ENCODE assay signal across 9 cellular contexts in the genomic region with DNA sequence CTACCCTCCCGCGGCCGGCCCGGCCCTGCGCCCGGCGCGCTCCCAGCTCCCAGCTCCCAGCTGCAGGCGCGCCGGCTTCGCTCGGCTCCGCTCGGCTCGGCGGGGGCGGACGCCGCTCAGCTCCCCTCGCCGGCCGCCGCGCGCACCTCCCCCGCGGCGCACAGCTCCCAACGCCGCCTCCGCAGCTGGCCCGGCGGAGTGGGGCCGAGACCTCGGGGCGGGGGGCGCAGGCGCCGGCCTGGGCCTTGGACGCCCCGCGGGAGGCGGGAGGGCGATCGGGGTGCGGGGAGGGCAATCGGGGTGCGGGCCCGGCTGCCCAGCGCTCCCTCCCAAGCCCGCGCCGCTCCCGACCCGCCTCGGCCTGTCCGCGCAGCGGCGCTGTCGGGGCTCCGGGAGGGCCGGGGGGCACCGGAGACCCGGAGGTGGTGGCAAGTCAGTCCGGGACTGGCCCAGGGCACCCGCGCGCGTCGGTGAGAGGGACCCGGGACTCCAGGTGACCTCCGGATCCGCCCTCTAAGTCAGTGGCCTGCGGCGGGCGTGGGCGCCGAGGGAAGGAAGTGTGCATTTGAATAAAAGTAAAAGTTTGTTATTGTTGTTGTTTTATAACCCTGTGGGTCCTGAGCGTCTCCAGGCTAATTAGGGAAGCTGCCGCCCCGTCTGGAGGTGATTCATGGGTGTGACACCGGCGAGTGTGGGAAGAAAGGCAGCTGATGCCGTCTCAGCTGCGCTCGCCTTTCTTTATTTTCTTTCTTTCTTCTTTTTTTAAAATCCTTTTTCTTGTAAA. TPM values are rescaled to one million over a fixed set of nuclear protein-coding genes. Genes with fewer than 3 reads are reported as not detected.
A peak's percentile ranks its signal among the peaks of the same experiment; 100 is the strongest.
DNase-seq lines count a peak whose midpoint lies in the region; ATAC-seq, FAIRE-seq and TF ChIP-seq lines count a peak whose summit lies in the region.
"Had no signal": no experiment of that assay in that cellular context is flagged by ENCODE, and none has a peak within 500 bp of the region (broad histone marks: within the 10 kb centered on the region; RNA-seq: fewer than 3 reads in every experiment).

Gene CRACDL (minus strand): TSS at position 93 of the 784 bp plus-strand sequence. CDS start 89,425 bp downstream, outside the sequence.

- no peak within 1 kb of the TSS for H4K5ac ChIP-seq in H1 (ENCODE audit: insufficient read length, low read depth, low read length)

- no peak within 1 kb of the TSS for H4K91ac ChIP-seq in H1 (replicated peaks; ENCODE audit: insufficient read length, low read length)

- H3K27me3 ChIP-seq in H1 (replicated peaks in 1 of 4; ENCODE audit: control insufficient read depth in 3 of 4, extremely low read depth in 1 of 4, insufficient read depth in 3 of 4, low read length in 3 of 4) (peaks cover 27 to 59% (median 49%) of the 10 kb centered on the region in 4 experiments), muscle layer of duodenum (ENCODE audit: low read depth, low read length) (peaks cover 21% of the 10 kb centered on the region), tibial artery (peaks cover 0 to 38% of the 10 kb centered on the region in 2 donors), SJCRH30 (no peaks in the 10 kb centered on the region)

- 4% methylated on average over 30 of the region's 88 CpGs; no CpG with 5 or more reads in 1 of the 2 experiments for WGBS in H1 (ENCODE audit: extremely low coverage in 1 of 2, insufficient coverage in 1 of 2, insufficient read length in 1 of 2, insufficient replicate concordance in 2 of 2, low coverage in 1 of 2, low lambda C conversion rate in 2 of 2, missing lambda C conversion rate in 1 of 2), 2 experiments

- TF ChIP-seq EP300 in H1 (IDR thresholded peaks at IDR 0.05; ENCODE audit: borderline replicate concordance in 1 of 2, low read depth in 2 of 2, low read length in 2 of 2): no peak

- FAIRE-seq in H1 (lab: Jason Lieb, UNC): no peak
- FAIRE-seq: A204.1 had no signal

- no peak within 1 kb of the TSS for H3K27ac Mint-ChIP-seq in T-cell

- intact Hi-C loops in tibial artery (cut with DNase I; ENCODE audit: low total_unique reads): no loop called here

- no peak within 1 kb of the TSS for H3K56ac ChIP-seq in H1 (replicated peaks; ENCODE audit: insufficient read length, low read depth, low read length)

- CTCF ChIA-PET in T-cell (lab: Charles Lee): no interaction called here
- CTCF ChIA-PET in H1 (lab: Charles Lee; ENCODE audit: partially characterized antibody): interaction anchor here (0.8 to 1.5 kb wide), 6 partner anchors 8 to 287 kb away, joined by 3 to 4 read pairs (median 3); no protein-coding TSS in a partner anchor

- H3K27ac ChIP-seq in H1 (ENCODE audit: low read depth, low read length) (no peak within 1 kb of the TSS), muscle layer of duodenum (ENCODE audit: low read length) (no peak within 1 kb of the TSS), tibial artery (no peak within 1 kb of the TSS), SJCRH30 (no peak within 1 kb of the TSS)

- no peak within 1 kb of the TSS for H2AK5ac ChIP-seq in H1 (ENCODE audit: low read depth, low read length)

- TF ChIP-seq CTCF in H1 (IDR thresholded peaks at IDR 0.05; ENCODE audit: control extremely low read depth in 1 of 3, insufficient read depth in 1 of 3, low read depth in 1 of 3, low read length in 3 of 3) (peak; percentile 40 to 50 (median 46)), tibial artery (IDR thresholded peaks at IDR 0.05) (no peak)

- H4K8ac ChIP-seq in H1 (ENCODE audit: extremely low read depth, insufficient read depth, low read length): peak within 1 kb of the TSS; percentile 53; the same call in 1 of the 2 replicates

- H3K4me1 Mint-ChIP-seq in T-cell: peaks cover 6 to 18% (median 14%) of the 10 kb centered on the region in 3 donors

- H3K9me3 ChIP-seq in H1 (ENCODE audit: insufficient read depth in 2 of 2, low read depth in 1 of 2, low read length in 1 of 2) (no peaks in the 10 kb centered on the region), muscle layer of duodenum (ENCODE audit: control insufficient read depth in 1 of 2, low read length in 2 of 2) (no peaks in the 10 kb centered on the region), tibial artery (no peaks in the 10 kb centered on the region), SJCRH30 (replicated peaks) (no peaks in the 10 kb centered on the region)

- TF ChIP-seq POLR2A in H1 (IDR thresholded peaks at IDR 0.05; ENCODE audit: control extremely low read depth in 1 of 2, low read depth in 2 of 2, low read length in 2 of 2): no peak

- no peak within 1 kb of the TSS for H3K18ac ChIP-seq in H1 (ENCODE audit: extremely low read depth, low read length)

- H3K36me3 ChIP-seq in H1 (ENCODE audit: control insufficient read depth in 2 of 4, insufficient read depth in 4 of 4, low read length in 3 of 4): no peaks in the 10 kb centered on the region
- H3K36me3 ChIP-seq in muscle layer of duodenum (ENCODE audit: control insufficient read depth in 1 of 2, insufficient read depth in 2 of 2, low read length in 2 of 2): no peaks in the 10 kb centered on the region
- H3K36me3 ChIP-seq in tibial artery: no peaks in the 10 kb centered on the region
- H3K36me3 ChIP-seq in SJCRH30: no peaks in the 10 kb centered on the region

- H2AFZ ChIP-seq in H1 (ENCODE audit: low read length): peak within 1 kb of the TSS; percentile 87

- no peaks in the 10 kb centered on the region for H4K20me1 ChIP-seq in H1 (replicated peaks in 1 of 2; ENCODE audit: control insufficient read depth in 1 of 2, insufficient read depth in 2 of 2, low read length in 2 of 2)

- DNase-seq in DMS 273 (lab: John Stamatoyannopoulos, UW; ENCODE audit: unreplicated experiment): peak; percentile 76
- no peak for DNase-seq in DMS 273 treated with DMSO at 0.1 percent for 48 hours (lab: John Stamatoyannopoulos, UW)
- DNase-seq in T-cell: peak in 2 of 34 experiments; percentile 6 to 15
- peak in 1 of 2 experiments; percentile 72 for DNase-seq in H1 (ENCODE audit: low read depth in 1 of 2, low spot score in 2 of 2)
- no peak for DNase-seq in tibial artery
- DNase-seq in activated effector memory CD4-positive, alpha-beta T cell treated with Interleukin-2 at 50 U/mL for 16 hours: no peak
- DNase-seq in SJCRH30: no peak

- H3K23ac ChIP-seq in H1 (ENCODE audit: insufficient read length): no peak within 1 kb of the TSS

- TF ChIP-seq RAD21 in H1 (IDR thresholded peaks at IDR 0.05 in 1 of 2, conservative IDR thresholded peaks at IDR 0.05 in 1 of 2; ENCODE audit: low read depth in 2 of 2, low read length in 2 of 2): peak; percentile 19 to 53; a peak in 3 of 4 replicates

- POLR2A ChIA-PET in T-cell (lab: Charles Lee): no interaction called here
- POLR2A ChIA-PET in H1 (lab: Charles Lee; ENCODE audit: partially characterized antibody): no interaction called here

- H2BK12ac ChIP-seq in H1 (ENCODE audit: low read depth, low read length): no peak within 1 kb of the TSS

- H2BK20ac ChIP-seq in H1 (ENCODE audit: low read length): no peak within 1 kb of the TSS

- no peak within 1 kb of the TSS for H3K14ac ChIP-seq in H1 (ENCODE audit: insufficient read length)

- H3K36me3 Mint-ChIP-seq in T-cell: no peaks in the 10 kb centered on the region

- peaks cover 60 to 64% of the 10 kb centered on the region in 2 donors for H3K27me3 Mint-ChIP-seq in T-cell

- H2BK5ac ChIP-seq in H1 (ENCODE audit: low read depth, low read length): no peak within 1 kb of the TSS

- ATAC-seq in T-cell (replicated peaks in 1 of 4): peak; percentile 36 to 55 (median 52)

- H3K4me3 Mint-ChIP-seq in T-cell: peak within 1 kb of the TSS; percentile 66 to 77 (median 69)

- no peak within 1 kb of the TSS; the same call in 1 of the 2 replicates for H2BK15ac ChIP-seq in H1 (ENCODE audit: low read length)

- H3K9ac ChIP-seq in H1 (replicated peaks in 1 of 4; ENCODE audit: extremely low read depth in 1 of 4, low read depth in 3 of 4, low read length in 3 of 4): peak within 1 kb of the TSS in 1 of 4 experiments; percentile 26; a peak in 1 of 7 replicates

- H3K23me2 ChIP-seq in H1 (ENCODE audit: low read depth, low read length): peaks cover 9% of the 10 kb centered on the region

- H3K9me3 Mint-ChIP-seq in T-cell: no peaks in the 10 kb centered on the region

- H3K4me1 ChIP-seq in H1 (replicated peaks in 1 of 4; ENCODE audit: control insufficient read depth in 3 of 4, insufficient read depth in 4 of 4, low read length in 3 of 4) (peaks cover 0 to 7% (median 2%) of the 10 kb centered on the region in 4 experiments; a peak in 2 of 7 replicates), muscle layer of duodenum (ENCODE audit: control insufficient read depth in 1 of 2, insufficient read depth in 2 of 2, low read length in 2 of 2) (peaks cover 0 to 16% of the 10 kb centered on the region in 2 donors), tibial artery (peaks cover 0 to 20% (median 16%) of the 10 kb centered on the region in 4 donors), SJCRH30 (no peaks in the 10 kb centered on the region)

- H3K4me3 ChIP-seq in H1 (ENCODE audit: extremely low read depth in 1 of 4, insufficient read depth in 2 of 4, low read depth in 3 of 4, low read length in 4 of 4) (peak within 1 kb of the TSS; percentile 28 to 66 (median 48)), muscle layer of duodenum (ENCODE audit: low read depth in 1 of 2, low read length in 2 of 2) (peak within 1 kb of the TSS; percentile 41 to 59), tibial artery (peak within 1 kb of the TSS; percentile 40 to 52), SJCRH30 (no peak within 1 kb of the TSS)

- H3K4ac ChIP-seq in H1 (replicated peaks; ENCODE audit: insufficient read length, low read depth, low read length): no peak within 1 kb of the TSS

- no peak within 1 kb of the TSS for H2BK120ac ChIP-seq in H1 (replicated peaks; ENCODE audit: low read depth, low read length)

- peak within 1 kb of the TSS; percentile 58 to 92 for H3K4me2 ChIP-seq in H1 (ENCODE audit: insufficient read depth in 1 of 2, low read depth in 2 of 2, low read length in 2 of 2)

- H3K79me2 ChIP-seq in H1 (ENCODE audit: control insufficient read depth in 1 of 2, insufficient read depth in 2 of 2, low read length in 2 of 2): no peaks in the 10 kb centered on the region

- no peaks in the 10 kb centered on the region for H3K79me1 ChIP-seq in H1 (ENCODE audit: low read depth, low read length)

TF ChIP-seq in H1, 55 proteins besides CTCF, POLR2A, EP300 and RAD21 (continues in another document):
- no peak for TF ChIP-seq CBX5 (IDR thresholded peaks at IDR 0.05; ENCODE audit: low read depth, low read length)
- TF ChIP-seq RBBP5 (IDR thresholded peaks at IDR 0.05; ENCODE audit: borderline replicate concordance, low read depth, low read length): peak; percentile 23; the same call in 1 of the 2 replicates

RNA-seq across cellular contexts. Expression of gene CRACDL, which starts in this region (rescaled TPM):
- 1 to 10 TPM in 3 of 5 donors, under 1 TPM in 2; 0.23 to 2.0 (median 1.7) TPM for total RNA-seq in T-cell
- total RNA-seq in H1 (2021; fragmentation: NEBNext Ultra II Directional; extraction: Animal tissue kit (Norgen Biotek cat#: 25700)): 0.07 and 0.50 TPM in 2 replicates
- 0.25 and 0.38 TPM in 2 replicates for polyA plus RNA-seq in H1 (2011; rRNA removed)
- 0.30 TPM for polyA plus RNA-seq in H1 (2011; cell fraction: cytosol; rRNA removed)
- 0.33 TPM for polyA plus RNA-seq in H1 (2011; cell fraction: nucleus; rRNA removed)
- polyA plus RNA-seq in H1 (2012, experiment 1 of 2): 0.08 to 0.38 TPM (median 0.21 TPM) in 4 replicates
- polyA plus RNA-seq in H1 (2012, experiment 2 of 2): 0.07 TPM
- 0.30 TPM for polyA plus RNA-seq in H1 (2013, experiment 1 of 2)
- 0.29 TPM for polyA plus RNA-seq in H1 (2013, experiment 2 of 2)
- polyA minus RNA-seq in H1 (2011; rRNA and poly(A)+ RNA removed): 0.07 and 0.28 TPM in 2 replicates
- not detected for polyA minus RNA-seq in H1 (2011; cell fraction: cytosol; rRNA and poly(A)+ RNA removed)
- not detected for polyA minus RNA-seq in H1 (2011; cell fraction: nucleus; rRNA and poly(A)+ RNA removed)
- not detected in 2 replicates for total RNA-seq in SJCRH30 (2014; rRNA removed; shearing (Covaris generic))

Comparison
In these comparisons a context has a peak if more than half of its experiments do, and no peak if none do; other contexts are left out.
1. CTCF ChIP-seq: peak in H1 (3 of 3); none in tibial artery (0 of 2).